18 cellular contexts compared by ENCODE assay signal in genomic region chr16:3748307-3748706, GRCh38. TPM values are rescaled to one million over a fixed set of nuclear protein-coding genes. Genes with fewer than 3 reads are reported as not detected.
DNase-seq lines count a peak whose midpoint lies in the region; ATAC-seq and TF ChIP-seq lines count a peak whose summit lies in the region.
"Had no signal": no experiment of that assay in that cellular context is flagged by ENCODE, and none has a peak within 500 bp of the region (broad histone marks: within the 10 kb centered on the region; RNA-seq: fewer than 3 reads in every experiment).

No MANE protein-coding gene starts in this region.

- no peak overlapping the region for H3K4me2 ChIP-seq in hepatocyte

- H3K36me3 Mint-ChIP-seq in neural crest cell (ENCODE audit: low read depth), result peaks cover 30% of the 10 kb centered on the region
- H3K36me3 Mint-ChIP-seq in stimulated activated effector memory CD8-positive, alpha-beta T cell treated with anti-CD3 and anti-CD28 coated beads, Interleukin-12 subunit alpha, Interleukin-12 subunit beta, amount 100 ng/mL, for 72 hours, result peaks cover 96% of the 10 kb centered on the region

- 70 to 71% methylated on average over 5 of the region's 5 CpGs for WGBS in heart right ventricle, 2 donors
- WGBS in hepatocyte (ENCODE audit: low lambda C conversion rate, missing lambda C conversion rate), result 94% methylated on average over 5 of the region's 5 CpGs

- no peak overlapping the region for H3K4me3 Mint-ChIP-seq in neural crest cell
- no peak overlapping the region for H3K4me3 Mint-ChIP-seq in stimulated activated effector memory CD8-positive, alpha-beta T cell treated with anti-CD3 and anti-CD28 coated beads, Interleukin-12 subunit alpha, Interleukin-12 subunit beta, amount 100 ng/mL, for 72 hours
- H3K4me3 Mint-ChIP-seq: B cell; CD4-positive, alpha-beta T cell had no signal

- H3K9me3 Mint-ChIP-seq in neural crest cell, result no peaks in the 10 kb centered on the region
- H3K9me3 Mint-ChIP-seq in stimulated activated effector memory CD8-positive, alpha-beta T cell treated with anti-CD3 and anti-CD28 coated beads, Interleukin-12 subunit alpha, Interleukin-12 subunit beta, amount 100 ng/mL, for 72 hours, result no peaks in the 10 kb centered on the region
- H3K9me3 Mint-ChIP-seq: CD4-positive, alpha-beta T cell had no signal

- H3K4me1 Mint-ChIP-seq in neural crest cell, result peaks cover 19% of the 10 kb centered on the region
- H3K4me1 Mint-ChIP-seq in stimulated activated effector memory CD8-positive, alpha-beta T cell treated with anti-CD3 and anti-CD28 coated beads, Interleukin-12 subunit alpha, Interleukin-12 subunit beta, amount 100 ng/mL, for 72 hours, result peaks cover 18% of the 10 kb centered on the region
- H3K4me1 Mint-ChIP-seq: B cell had no signal

- no peak overlapping the region for H2AFZ ChIP-seq in hepatocyte

- H3K27me3 ChIP-seq in heart right ventricle (no peaks in the 10 kb centered on the region), hepatocyte (no peaks in the 10 kb centered on the region)

- TF ChIP-seq CTCF in heart right ventricle (IDR thresholded peaks at IDR 0.05) (no peak), neural crest cell (conservative IDR thresholded peaks at IDR 0.05) (no peak), hepatocyte (IDR thresholded peaks at IDR 0.05; ENCODE audit: poor library complexity) (no peak)

- DNase-seq in Right ventricle myocardium superior (peak; percentile 34), heart right ventricle (no peak), dermis microvascular lymphatic vessel endothelial cell (ENCODE audit: low read depth in 2 of 2) (peak; percentile 21 to 25), neural crest cell (ENCODE audit: low read depth, low spot score) (no peak), DMS53 (lab: John Stamatoyannopoulos, UW) (no peak), hepatocyte (ENCODE audit: low spot score) (no peak)
- DNase-seq in stimulated activated effector memory CD8-positive, alpha-beta T cell treated with anti-CD3 and anti-CD28 coated beads, Interleukin-12 subunit alpha, Interleukin-12 subunit beta, amount 100 ng/mL, for 72 hours (ENCODE audit: low spot score in 2 of 2), result no peak
- DNase-seq: CD4-positive, alpha-beta T cell; DMS79 treated with DMSO at 0.1 percent for 48 hours; GDM1; KBM-7; NCI-H1092; NCI-H2107; NCI-H69; PC-3 had no signal

- H3K9me2 ChIP-seq in hepatocyte (replicated peaks; ENCODE audit: insufficient read depth), result no peaks in the 10 kb centered on the region

- ATAC-seq in Right ventricle myocardium superior (ENCODE audit: poor library complexity), result peak; percentile 19
- ATAC-seq in heart right ventricle, result no peak
- ATAC-seq in stimulated activated effector memory CD8-positive, alpha-beta T cell treated with anti-CD3 and anti-CD28 coated beads, Interleukin-12 subunit alpha, Interleukin-12 subunit beta, amount 100 ng/mL, for 72 hours, result no peak
- no peak for ATAC-seq in HG03135 (IDR thresholded peaks at IDR 0.05; ENCODE audit: unreplicated experiment)
- ATAC-seq: PC-3 had no signal

- H4K20me1 ChIP-seq in hepatocyte (ENCODE audit: insufficient read depth, poor library complexity, severe bottlenecking), result peaks cover 10% of the 10 kb centered on the region

- intact Hi-C loops in Right ventricle myocardium superior (cut with DNase I), result no loop called here
- intact Hi-C loops in heart right ventricle (cut with DNase I), result no loop called here

- peaks cover 27% of the 10 kb centered on the region for H3K79me2 ChIP-seq in hepatocyte

- H3K4me1 ChIP-seq in heart right ventricle, result no peaks in the 10 kb centered on the region
- H3K4me1 ChIP-seq in hepatocyte (ENCODE audit: insufficient read depth), result no peaks in the 10 kb centered on the region

- H3K27ac ChIP-seq in heart right ventricle (no peak overlapping the region), hepatocyte (no peak overlapping the region)
- H3K27ac ChIP-seq: HL-60 had no signal

- H3K9me3 ChIP-seq in heart right ventricle, result no peaks in the 10 kb centered on the region
- H3K9me3 ChIP-seq in hepatocyte (ENCODE audit: low read depth), result no peaks in the 10 kb centered on the region

- peak overlapping the region; percentile 12 for H3K27ac Mint-ChIP-seq in neural crest cell (ENCODE audit: unreplicated experiment)
- peak overlapping the region; percentile 64 for H3K27ac Mint-ChIP-seq in stimulated activated effector memory CD8-positive, alpha-beta T cell treated with anti-CD3 and anti-CD28 coated beads, Interleukin-12 subunit alpha, Interleukin-12 subunit beta, amount 100 ng/mL, for 72 hours
- H3K27ac Mint-ChIP-seq: B cell; CD4-positive, alpha-beta T cell had no signal

- H3K36me3 ChIP-seq in heart right ventricle (peaks cover 0 to 100% (median 47%) of the 10 kb centered on the region in 9 donors), hepatocyte (replicated peaks; ENCODE audit: insufficient read depth, low read depth) (no peaks in the 10 kb centered on the region)

- H3K4me3 ChIP-seq in heart right ventricle, result no peak overlapping the region
- no peak overlapping the region for H3K4me3 ChIP-seq in hepatocyte

- no peaks in the 10 kb centered on the region for H3K27me3 Mint-ChIP-seq in neural crest cell (ENCODE audit: low read depth)
- H3K27me3 Mint-ChIP-seq: B cell; CD4-positive, alpha-beta T cell had no signal

RNA-seq across cellular contexts. Expression of gene TRAP1, which starts 31.0 kb away (rescaled TPM):
- total RNA-seq in Right ventricle myocardium superior, result 146 TPM
- 100 to 1,000 TPM in 9 of 10 donors, 10 to 100 TPM in 1; 89.3 to 148 (median 128) TPM for total RNA-seq in heart right ventricle
- 100 to 1,000 TPM in 1 of 2 donors, 10 to 100 TPM in 1; 57.3 to 108 TPM for polyA plus RNA-seq in heart right ventricle
- 51.0 and 104 TPM in 2 replicates for total RNA-seq in dermis microvascular lymphatic vessel endothelial cell
- total RNA-seq in neural crest cell, result 152 and 154 TPM in 2 replicates
- 62.3 and 70.8 TPM in 2 replicates for total RNA-seq in hepatocyte
- polyA plus RNA-seq in hepatocyte, result 79.8 and 80.5 TPM in 2 replicates

Comparison
In these comparisons a context has a peak if more than half of its experiments do, and no peak if none do; other contexts are left out.
1. DNase-seq: peak in Right ventricle myocardium superior (single experiment) and dermis microvascular lymphatic vessel endothelial cell (2 of 2); none in heart right ventricle (0 of 2), neural crest cell (single experiment), stimulated activated effector memory CD8-positive, alpha-beta T cell treated with anti-CD3 and anti-CD28 coated beads, Interleukin-12 subunit alpha, Interleukin-12 subunit beta, amount 100 ng/mL, for 72 hours (0 of 2), DMS53 (single experiment) and hepatocyte (single experiment).